In the genomic region with DNA sequence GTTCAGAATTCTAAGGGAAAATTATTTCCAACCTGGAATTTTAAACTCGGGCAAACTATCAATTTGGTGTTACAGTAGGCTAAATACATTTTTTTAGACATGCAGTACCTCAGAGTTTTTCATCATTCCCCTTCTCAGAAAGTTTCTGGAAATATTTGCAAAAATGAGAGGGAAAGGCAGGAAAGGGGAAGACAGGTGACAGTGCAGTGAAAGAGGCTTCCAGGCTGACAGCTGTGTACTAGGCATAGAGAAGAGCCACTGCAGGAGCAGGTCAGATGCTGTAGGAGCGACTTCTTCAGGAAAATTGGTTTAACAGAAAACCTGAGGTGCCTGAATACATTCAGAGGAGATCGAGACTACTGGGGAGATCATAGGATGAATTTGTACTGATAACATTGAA, we compare ENCODE assay signal across 15 cellular contexts. TPM values are rescaled to one million over a fixed set of nuclear protein-coding genes. Genes with fewer than 3 reads are reported as not detected.
DNase-seq lines count a peak whose midpoint lies in the region; ATAC-seq and TF ChIP-seq lines count a peak whose summit lies in the region.
"Had no signal": no experiment of that assay in that cellular context is flagged by ENCODE, and none has a peak within 500 bp of the region (broad histone marks: within the 10 kb centered on the region; RNA-seq: fewer than 3 reads in every experiment).

No MANE protein-coding gene starts in this region.

- H3K36me3 Mint-ChIP-seq in activated naive CD4-positive, alpha-beta T cell treated with anti-CD3 and anti-CD28 coated beads, Interleukin-2, amount 50 U/mL, for 72 hours, result peaks cover 21 to 26% of the 10 kb centered on the region in 2 donors

- no peaks in the 10 kb centered on the region for H3K9me3 Mint-ChIP-seq in activated naive CD4-positive, alpha-beta T cell treated with anti-CD3 and anti-CD28 coated beads, Interleukin-2, amount 50 U/mL, for 72 hours
- H3K9me3 Mint-ChIP-seq: CD8-positive, alpha-beta memory T cell; H9 had no signal

- H3K27me3 ChIP-seq in right atrium auricular region (no peaks in the 10 kb centered on the region), osteoblast (ENCODE audit: insufficient read depth, low read length) (no peaks in the 10 kb centered on the region)
- H3K27me3 ChIP-seq: BE2C had no signal

- DNase-seq in right atrium auricular region (ENCODE audit: low spot score) (peak; percentile 21), left cardiac atrium (no peak), osteoblast (ENCODE audit: insufficient read length, low spot score, missing footprints) (peak; percentile 58), SW480 (ENCODE audit: low spot score) (no peak), sciatic nerve (ENCODE audit: low spot score) (no peak)
- no peak for DNase-seq in activated naive CD4-positive, alpha-beta T cell treated with anti-CD3 and anti-CD28 coated beads, Interleukin-2, amount 50 U/mL, for 72 hours (ENCODE audit: low spot score in 2 of 2)
- DNase-seq: BE2C; Caco-2; CD8-positive, alpha-beta memory T cell; DND-41; GDM1; GOT3; H9 had no signal

- H3K27ac ChIP-seq in right atrium auricular region (no peak overlapping the region), VCaP (peak overlapping the region; percentile 39), osteoblast (ENCODE audit: low read depth, low read length) (no peak overlapping the region)
- H3K27ac ChIP-seq: A549 had no signal

- H3K4me3 ChIP-seq in right atrium auricular region (no peak overlapping the region), osteoblast (ENCODE audit: insufficient read depth, low read length) (no peak overlapping the region)
- H3K4me3 ChIP-seq: A549 had no signal

- TF ChIP-seq CTCF in right atrium auricular region (IDR thresholded peaks at IDR 0.05), result no peak
- no peak for TF ChIP-seq CTCF in VCaP (conservative IDR thresholded peaks at IDR 0.05)
- no peak for TF ChIP-seq CTCF in osteoblast (IDR thresholded peaks at IDR 0.05; ENCODE audit: extremely low read depth, low read depth, low read length)

- intact Hi-C loops in left cardiac atrium (cut with DNase I) (no loop called here), sciatic nerve (cut with DNase I) (no loop called here)

- ATAC-seq in left cardiac atrium (no peak), sciatic nerve (no peak)
- ATAC-seq in activated naive CD4-positive, alpha-beta T cell treated with anti-CD3 and anti-CD28 coated beads, Interleukin-2, amount 50 U/mL, for 72 hours, result no peak
- ATAC-seq: A549 had no signal

- no peaks in the 10 kb centered on the region for H4K20me1 ChIP-seq in osteoblast (ENCODE audit: insufficient read depth, low read length)

- H3K27ac Mint-ChIP-seq in activated naive CD4-positive, alpha-beta T cell treated with anti-CD3 and anti-CD28 coated beads, Interleukin-2, amount 50 U/mL, for 72 hours, result no peak overlapping the region

- H3K9me3 ChIP-seq in right atrium auricular region (no peaks in the 10 kb centered on the region), osteoblast (ENCODE audit: low read depth, low read length) (no peaks in the 10 kb centered on the region)
- H3K9me3 ChIP-seq: A549, BE2C, Caco-2 had no signal

- H3K4me2 ChIP-seq in osteoblast (ENCODE audit: insufficient read depth, low read length), result no peak overlapping the region
- H3K4me2 ChIP-seq: A549 had no signal

- no peak overlapping the region for H2AFZ ChIP-seq in osteoblast (ENCODE audit: low read length)

- no peaks in the 10 kb centered on the region for H3K4me1 ChIP-seq in right atrium auricular region
- no peaks in the 10 kb centered on the region for H3K4me1 ChIP-seq in osteoblast (ENCODE audit: insufficient read depth, low read length)
- H3K4me1 ChIP-seq: A549, BE2C, Caco-2 had no signal

- no peaks in the 10 kb centered on the region for H3K79me2 ChIP-seq in osteoblast (ENCODE audit: insufficient read depth, low read length)

- H3K36me3 ChIP-seq in right atrium auricular region, result peaks cover 77% of the 10 kb centered on the region
- H3K36me3 ChIP-seq in osteoblast (ENCODE audit: insufficient read depth, low read length), result peaks cover 62% of the 10 kb centered on the region

RNA-seq across cellular contexts. Expression of gene CERS2, which starts 19.9 kb away (rescaled TPM):
- 10 to 100 TPM; 47.9 to 91.4 TPM for total RNA-seq in right atrium auricular region
- total RNA-seq in left cardiac atrium, result 100 to 1,000 TPM in 1 of 2 donors, 10 to 100 TPM in 1; 72.0 to 105 TPM
- total RNA-seq in osteoblast, result 159 and 164 TPM in 2 replicates
- total RNA-seq in activated naive CD4-positive, alpha-beta T cell treated with anti-CD3 and anti-CD28 coated beads, Interleukin-2, amount 50 U/mL, for 72 hours, result 100 to 1,000 TPM; 110 to 134 TPM
- total RNA-seq in sciatic nerve, result 215 TPM

RNA-seq across cellular contexts. Expression of gene ANXA9, which starts 27.4 kb away (rescaled TPM):
- total RNA-seq in right atrium auricular region, result 1 to 10 TPM; 1.6 to 7.7 TPM
- under 1 TPM; 0.15 to 0.44 TPM for total RNA-seq in left cardiac atrium
- under 0.01 TPM in 2 replicates for total RNA-seq in osteoblast
- not detected for total RNA-seq in activated naive CD4-positive, alpha-beta T cell treated with anti-CD3 and anti-CD28 coated beads, Interleukin-2, amount 50 U/mL, for 72 hours
- 5.6 TPM for total RNA-seq in sciatic nerve
- total RNA-seq: CD8-positive, alpha-beta memory T cell had no signal

RNA-seq across cellular contexts. Expression of gene SETDB1, which starts 28.5 kb away (rescaled TPM):
- total RNA-seq in right atrium auricular region (10 to 100 TPM; 18.6 to 18.9 TPM), left cardiac atrium (10 to 100 TPM; 16.3 to 19.9 TPM), osteoblast (38.0 and 42.3 TPM in 2 replicates), sciatic nerve (52.0 TPM)
- total RNA-seq in activated naive CD4-positive, alpha-beta T cell treated with anti-CD3 and anti-CD28 coated beads, Interleukin-2, amount 50 U/mL, for 72 hours, result 10 to 100 TPM; 57.4 to 73.6 TPM

RNA-seq across cellular contexts. Expression of gene MINDY1, which starts 52.0 kb away (rescaled TPM):
- 10 to 100 TPM; 62.2 to 72.3 TPM for total RNA-seq in right atrium auricular region
- total RNA-seq in left cardiac atrium, result 10 to 100 TPM; 32.2 to 36.2 TPM
- 17.1 and 18.1 TPM in 2 replicates for total RNA-seq in osteoblast
- 10 to 100 TPM; 23.3 to 32.3 TPM for total RNA-seq in activated naive CD4-positive, alpha-beta T cell treated with anti-CD3 and anti-CD28 coated beads, Interleukin-2, amount 50 U/mL, for 72 hours
- total RNA-seq in sciatic nerve, result 50.5 TPM

RNA-seq across cellular contexts. Expression of gene PRUNE1, which starts 53.5 kb away (rescaled TPM):
- 10 to 100 TPM; 52.0 to 68.4 TPM for total RNA-seq in right atrium auricular region
- total RNA-seq in left cardiac atrium, result 10 to 100 TPM; 33.1 to 36.6 TPM
- 8.3 and 11.6 TPM in 2 replicates for total RNA-seq in osteoblast
- 10 to 100 TPM; 18.0 to 20.7 TPM for total RNA-seq in activated naive CD4-positive, alpha-beta T cell treated with anti-CD3 and anti-CD28 coated beads, Interleukin-2, amount 50 U/mL, for 72 hours
- total RNA-seq in sciatic nerve, result 22.6 TPM

Comparison
In these comparisons a context has a peak if more than half of its experiments do, and no peak if none do; other contexts are left out.
1. DNase-seq: peak in right atrium auricular region (single experiment) and osteoblast (single experiment); none in left cardiac atrium (single experiment), SW480 (single experiment), activated naive CD4-positive, alpha-beta T cell treated with anti-CD3 and anti-CD28 coated beads, Interleukin-2, amount 50 U/mL, for 72 hours (0 of 2) and sciatic nerve (single experiment).